19 cellular contexts compared by ENCODE assay signal in the genomic region with DNA sequence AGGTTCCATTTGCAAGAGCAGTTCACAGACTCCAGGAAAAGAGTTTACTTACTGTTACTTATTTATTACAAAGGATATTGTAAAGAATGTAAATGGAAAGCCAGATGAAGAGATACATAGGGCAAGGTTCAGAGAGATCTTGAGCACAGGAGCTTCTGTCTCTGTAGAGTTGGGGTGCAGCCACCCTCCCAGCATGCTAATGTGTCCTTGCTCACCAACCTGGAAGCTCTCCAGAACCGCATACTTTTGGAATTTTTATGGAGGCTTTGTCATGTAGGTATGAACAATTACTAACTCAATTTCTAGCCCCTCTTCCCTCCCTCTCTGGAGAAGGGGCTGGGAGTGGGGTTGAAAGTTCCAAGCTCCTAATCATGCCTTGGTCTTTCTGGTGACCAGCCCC.
DNase-seq lines count a peak whose midpoint lies in the region; FAIRE-seq and TF ChIP-seq lines count a peak whose summit lies in the region.
"Had no signal": no experiment of that assay in that cellular context is flagged by ENCODE, and none has a peak within 500 bp of the region (broad histone marks: within the 10 kb centered on the region; RNA-seq: fewer than 3 reads in every experiment).

No MANE protein-coding gene starts in this region.

- H3K4me3 ChIP-seq in epithelial cell of esophagus (ENCODE audit: low read length) = no peak overlapping the region

- DNase-seq in ELR (ENCODE audit: low read depth) = peak; percentile 0
- peak; percentile 61 for DNase-seq in M059J (ENCODE audit: low read depth)
- DNase-seq in epithelial cell of esophagus (ENCODE audit: low read depth) = peak; percentile 31
- peak; percentile 11 for DNase-seq in urothelium cell line (ENCODE audit: low spot score)
- no peak for DNase-seq in mucosa of gallbladder (ENCODE audit: low spot score)
- DNase-seq in stimulated activated CD4-positive, alpha-beta T cell treated with anti-CD3 and anti-CD28 coated beads, Interleukin-15, amount 100 ng/mL, for 24 hours = no peak
- no peak for DNase-seq in HuH-7.5 (ENCODE audit: low spot score)
- DNase-seq: CD4-positive, CD25-positive, alpha-beta regulatory T cell; DMS 273 treated with DMSO at 0.1 percent for 48 hours; DMS79 treated with DMSO at 0.1 percent for 48 hours; GF-D8; KBM-7; NCI-H1694 treated with DMSO at 0.1 percent for 48 hours; NCI-H2081 treated with DMSO at 0.1 percent for 48 hours; NCI-H446; NCI-H526; SHP77 had no signal

- FAIRE-seq in urothelium cell line (lab: Jason Lieb, UNC) = no peak
- FAIRE-seq: HepG2, RCC 7860 had no signal

- TF ChIP-seq CTCF in epithelial cell of esophagus (IDR thresholded peaks at IDR 0.05; ENCODE audit: insufficient read depth, low read depth, low read length, missing control alignments) = no peak

Comparison
In these comparisons a context has a peak if more than half of its experiments do, and no peak if none do; other contexts are left out.
1. DNase-seq: peak in ELR (single experiment), M059J (single experiment), epithelial cell of esophagus (single experiment) and urothelium cell line (single experiment); none in mucosa of gallbladder (single experiment), stimulated activated CD4-positive, alpha-beta T cell treated with anti-CD3 and anti-CD28 coated beads, Interleukin-15, amount 100 ng/mL, for 24 hours (single experiment) and HuH-7.5 (single experiment).